In the genomic region with DNA sequence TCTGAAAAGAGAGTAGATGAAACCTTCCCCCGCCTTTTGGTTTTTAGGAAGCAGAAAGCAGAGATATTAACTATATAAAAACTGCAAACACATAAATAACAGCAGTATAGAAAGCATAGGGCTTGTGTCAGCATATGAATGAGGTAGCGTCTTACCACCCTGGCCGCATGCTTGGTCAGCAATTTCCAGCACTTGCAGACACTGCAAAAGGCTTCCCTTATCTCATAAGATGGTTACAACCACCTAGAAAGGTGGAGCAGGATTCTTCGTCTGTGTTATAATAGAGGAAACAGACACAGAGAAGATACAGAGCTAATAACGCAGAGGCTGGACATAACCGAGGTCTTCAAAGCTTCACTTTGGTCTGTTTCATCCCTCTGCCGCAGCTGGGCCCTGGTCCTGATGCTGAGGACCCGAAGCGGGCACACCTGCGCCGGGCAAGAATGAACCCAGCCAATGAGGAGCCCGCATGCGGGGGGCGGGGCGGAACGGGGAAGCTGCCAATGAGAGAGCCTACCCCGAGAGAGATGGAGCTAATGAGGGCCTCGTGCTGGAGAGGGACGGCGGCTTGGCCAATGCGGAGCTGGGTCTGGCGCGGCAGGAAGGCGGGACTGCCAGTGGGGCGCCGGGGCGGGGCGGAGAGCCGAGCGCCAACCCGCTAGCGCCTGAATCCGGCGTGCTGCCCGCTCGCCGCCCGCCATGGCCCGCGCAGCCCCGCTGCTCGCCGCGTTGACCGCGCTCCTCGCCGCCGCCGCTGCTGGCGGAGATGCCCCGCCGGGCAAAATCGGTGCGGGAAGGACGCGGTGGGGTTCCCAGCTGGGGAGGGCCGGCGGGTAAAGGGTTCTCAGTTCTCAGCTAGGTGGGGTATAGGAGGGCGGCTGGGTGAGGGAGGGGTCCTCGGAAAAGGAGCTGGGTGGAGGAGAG, we compare ENCODE assay signal across 1 cellular context.
TF ChIP-seq lines count a peak whose summit lies in the region.

A gene with protein sequence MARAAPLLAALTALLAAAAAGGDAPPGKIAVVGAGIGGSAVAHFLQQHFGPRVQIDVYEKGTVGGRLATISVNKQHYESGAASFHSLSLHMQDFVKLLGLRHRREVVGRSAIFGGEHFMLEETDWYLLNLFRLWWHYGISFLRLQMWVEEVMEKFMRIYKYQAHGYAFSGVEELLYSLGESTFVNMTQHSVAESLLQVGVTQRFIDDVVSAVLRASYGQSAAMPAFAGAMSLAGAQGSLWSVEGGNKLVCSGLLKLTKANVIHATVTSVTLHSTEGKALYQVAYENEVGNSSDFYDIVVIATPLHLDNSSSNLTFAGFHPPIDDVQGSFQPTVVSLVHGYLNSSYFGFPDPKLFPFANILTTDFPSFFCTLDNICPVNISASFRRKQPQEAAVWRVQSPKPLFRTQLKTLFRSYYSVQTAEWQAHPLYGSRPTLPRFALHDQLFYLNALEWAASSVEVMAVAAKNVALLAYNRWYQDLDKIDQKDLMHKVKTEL (plus strand): TSS at position 677 of the 924 bp plus-strand sequence. CDS start 23 bp downstream, at position 700.

TF ChIP-seq in K562, 482 proteins besides CTCF, POLR2A, EP300 and RAD21 (continued from another document and continues in another):
- TF ChIP-seq, protein P1, sequence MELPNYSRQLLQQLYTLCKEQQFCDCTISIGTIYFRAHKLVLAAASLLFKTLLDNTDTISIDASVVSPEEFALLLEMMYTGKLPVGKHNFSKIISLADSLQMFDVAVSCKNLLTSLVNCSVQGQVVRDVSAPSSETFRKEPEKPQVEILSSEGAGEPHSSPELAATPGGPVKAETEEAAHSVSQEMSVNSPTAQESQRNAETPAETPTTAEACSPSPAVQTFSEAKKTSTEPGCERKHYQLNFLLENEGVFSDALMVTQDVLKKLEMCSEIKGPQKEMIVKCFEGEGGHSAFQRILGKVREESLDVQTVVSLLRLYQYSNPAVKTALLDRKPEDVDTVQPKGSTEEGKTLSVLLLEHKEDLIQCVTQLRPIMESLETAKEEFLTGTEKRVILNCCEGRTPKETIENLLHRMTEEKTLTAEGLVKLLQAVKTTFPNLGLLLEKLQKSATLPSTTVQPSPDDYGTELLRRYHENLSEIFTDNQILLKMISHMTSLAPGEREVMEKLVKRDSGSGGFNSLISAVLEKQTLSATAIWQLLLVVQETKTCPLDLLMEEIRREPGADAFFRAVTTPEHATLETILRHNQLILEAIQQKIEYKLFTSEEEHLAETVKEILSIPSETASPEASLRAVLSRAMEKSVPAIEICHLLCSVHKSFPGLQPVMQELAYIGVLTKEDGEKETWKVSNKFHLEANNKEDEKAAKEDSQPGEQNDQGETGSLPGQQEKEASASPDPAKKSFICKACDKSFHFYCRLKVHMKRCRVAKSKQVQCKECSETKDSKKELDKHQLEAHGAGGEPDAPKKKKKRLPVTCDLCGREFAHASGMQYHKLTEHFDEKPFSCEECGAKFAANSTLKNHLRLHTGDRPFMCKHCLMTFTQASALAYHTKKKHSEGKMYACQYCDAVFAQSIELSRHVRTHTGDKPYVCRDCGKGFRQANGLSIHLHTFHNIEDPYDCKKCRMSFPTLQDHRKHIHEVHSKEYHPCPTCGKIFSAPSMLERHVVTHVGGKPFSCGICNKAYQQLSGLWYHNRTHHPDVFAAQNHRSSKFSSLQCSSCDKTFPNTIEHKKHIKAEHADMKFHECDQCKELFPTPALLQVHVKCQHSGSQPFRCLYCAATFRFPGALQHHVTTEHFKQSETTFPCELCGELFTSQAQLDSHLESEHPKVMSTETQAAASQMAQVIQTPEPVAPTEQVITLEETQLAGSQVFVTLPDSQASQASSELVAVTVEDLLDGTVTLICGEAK (IDR thresholded peaks at IDR 0.05) = no peak
- TF ChIP-seq, protein P1 (CRISPR knock-in tag; IDR thresholded peaks at IDR 0.05) = no peak
- TF ChIP-seq, protein P2, sequence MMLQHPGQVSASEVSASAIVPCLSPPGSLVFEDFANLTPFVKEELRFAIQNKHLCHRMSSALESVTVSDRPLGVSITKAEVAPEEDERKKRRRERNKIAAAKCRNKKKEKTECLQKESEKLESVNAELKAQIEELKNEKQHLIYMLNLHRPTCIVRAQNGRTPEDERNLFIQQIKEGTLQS (IDR thresholded peaks at IDR 0.05) = no peak; the same call in 1 of the 2 replicates
- TF ChIP-seq, protein P2 (CRISPR knock-in tag; conservative IDR thresholded peaks at IDR 0.05) = no peak
- TF ChIP-seq, protein P3, sequence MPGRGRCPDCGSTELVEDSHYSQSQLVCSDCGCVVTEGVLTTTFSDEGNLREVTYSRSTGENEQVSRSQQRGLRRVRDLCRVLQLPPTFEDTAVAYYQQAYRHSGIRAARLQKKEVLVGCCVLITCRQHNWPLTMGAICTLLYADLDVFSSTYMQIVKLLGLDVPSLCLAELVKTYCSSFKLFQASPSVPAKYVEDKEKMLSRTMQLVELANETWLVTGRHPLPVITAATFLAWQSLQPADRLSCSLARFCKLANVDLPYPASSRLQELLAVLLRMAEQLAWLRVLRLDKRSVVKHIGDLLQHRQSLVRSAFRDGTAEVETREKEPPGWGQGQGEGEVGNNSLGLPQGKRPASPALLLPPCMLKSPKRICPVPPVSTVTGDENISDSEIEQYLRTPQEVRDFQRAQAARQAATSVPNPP (IDR thresholded peaks at IDR 0.05; ENCODE audit: borderline replicate concordance, insufficient read depth, insufficient read length) = no peak
- TF ChIP-seq SNRNP70 (optimal IDR thresholded peaks at IDR 0.05; ENCODE audit: low read depth, low read length) = no peak
- TF ChIP-seq GABPB2 (CRISPR knock-in tag; conservative IDR thresholded peaks at IDR 0.05) = no peak
- TF ChIP-seq, protein P4, sequence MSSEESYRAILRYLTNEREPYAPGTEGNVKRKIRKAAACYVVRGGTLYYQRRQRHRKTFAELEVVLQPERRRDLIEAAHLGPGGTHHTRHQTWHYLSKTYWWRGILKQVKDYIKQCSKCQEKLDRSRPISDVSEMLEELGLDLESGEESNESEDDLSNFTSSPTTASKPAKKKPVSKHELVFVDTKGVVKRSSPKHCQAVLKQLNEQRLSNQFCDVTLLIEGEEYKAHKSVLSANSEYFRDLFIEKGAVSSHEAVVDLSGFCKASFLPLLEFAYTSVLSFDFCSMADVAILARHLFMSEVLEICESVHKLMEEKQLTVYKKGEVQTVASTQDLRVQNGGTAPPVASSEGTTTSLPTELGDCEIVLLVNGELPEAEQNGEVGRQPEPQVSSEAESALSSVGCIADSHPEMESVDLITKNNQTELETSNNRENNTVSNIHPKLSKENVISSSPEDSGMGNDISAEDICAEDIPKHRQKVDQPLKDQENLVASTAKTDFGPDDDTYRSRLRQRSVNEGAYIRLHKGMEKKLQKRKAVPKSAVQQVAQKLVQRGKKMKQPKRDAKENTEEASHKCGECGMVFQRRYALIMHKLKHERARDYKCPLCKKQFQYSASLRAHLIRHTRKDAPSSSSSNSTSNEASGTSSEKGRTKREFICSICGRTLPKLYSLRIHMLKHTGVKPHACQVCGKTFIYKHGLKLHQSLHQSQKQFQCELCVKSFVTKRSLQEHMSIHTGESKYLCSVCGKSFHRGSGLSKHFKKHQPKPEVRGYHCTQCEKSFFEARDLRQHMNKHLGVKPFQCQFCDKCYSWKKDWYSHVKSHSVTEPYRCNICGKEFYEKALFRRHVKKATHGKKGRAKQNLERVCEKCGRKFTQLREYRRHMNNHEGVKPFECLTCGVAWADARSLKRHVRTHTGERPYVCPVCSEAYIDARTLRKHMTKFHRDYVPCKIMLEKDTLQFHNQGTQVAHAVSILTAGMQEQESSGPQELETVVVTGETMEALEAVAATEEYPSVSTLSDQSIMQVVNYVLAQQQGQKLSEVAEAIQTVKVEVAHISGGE (CRISPR knock-in tag; IDR thresholded peaks at IDR 0.05) = no peak
- TF ChIP-seq, protein P5, sequence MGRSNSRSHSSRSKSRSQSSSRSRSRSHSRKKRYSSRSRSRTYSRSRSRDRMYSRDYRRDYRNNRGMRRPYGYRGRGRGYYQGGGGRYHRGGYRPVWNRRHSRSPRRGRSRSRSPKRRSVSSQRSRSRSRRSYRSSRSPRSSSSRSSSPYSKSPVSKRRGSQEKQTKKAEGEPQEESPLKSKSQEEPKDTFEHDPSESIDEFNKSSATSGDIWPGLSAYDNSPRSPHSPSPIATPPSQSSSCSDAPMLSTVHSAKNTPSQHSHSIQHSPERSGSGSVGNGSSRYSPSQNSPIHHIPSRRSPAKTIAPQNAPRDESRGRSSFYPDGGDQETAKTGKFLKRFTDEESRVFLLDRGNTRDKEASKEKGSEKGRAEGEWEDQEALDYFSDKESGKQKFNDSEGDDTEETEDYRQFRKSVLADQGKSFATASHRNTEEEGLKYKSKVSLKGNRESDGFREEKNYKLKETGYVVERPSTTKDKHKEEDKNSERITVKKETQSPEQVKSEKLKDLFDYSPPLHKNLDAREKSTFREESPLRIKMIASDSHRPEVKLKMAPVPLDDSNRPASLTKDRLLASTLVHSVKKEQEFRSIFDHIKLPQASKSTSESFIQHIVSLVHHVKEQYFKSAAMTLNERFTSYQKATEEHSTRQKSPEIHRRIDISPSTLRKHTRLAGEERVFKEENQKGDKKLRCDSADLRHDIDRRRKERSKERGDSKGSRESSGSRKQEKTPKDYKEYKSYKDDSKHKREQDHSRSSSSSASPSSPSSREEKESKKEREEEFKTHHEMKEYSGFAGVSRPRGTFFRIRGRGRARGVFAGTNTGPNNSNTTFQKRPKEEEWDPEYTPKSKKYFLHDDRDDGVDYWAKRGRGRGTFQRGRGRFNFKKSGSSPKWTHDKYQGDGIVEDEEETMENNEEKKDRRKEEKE (IDR thresholded peaks at IDR 0.05; ENCODE audit: borderline replicate concordance in 1 of 2, control insufficient read depth in 1 of 2, low read depth in 2 of 2, low read length in 1 of 2) = peak in 1 of 2 experiments; percentile 91; a peak in 2 of 4 replicates
- no peak for TF ChIP-seq OTX1 (CRISPR knock-in tag; IDR thresholded peaks at IDR 0.05)
- TF ChIP-seq ZNF12 (CRISPR knock-in tag; IDR thresholded peaks at IDR 0.05) = no peak
- no peak for TF ChIP-seq POLR3A (IDR thresholded peaks at IDR 0.05; ENCODE audit: borderline replicate concordance, extremely low read depth, insufficient read depth, insufficient read length)
- TF ChIP-seq DIDO1 (tag; IDR thresholded peaks at IDR 0.05; ENCODE audit: low read depth) = peak; percentile 59; the same call in 1 of the 2 replicates
- TF ChIP-seq, protein P6, sequence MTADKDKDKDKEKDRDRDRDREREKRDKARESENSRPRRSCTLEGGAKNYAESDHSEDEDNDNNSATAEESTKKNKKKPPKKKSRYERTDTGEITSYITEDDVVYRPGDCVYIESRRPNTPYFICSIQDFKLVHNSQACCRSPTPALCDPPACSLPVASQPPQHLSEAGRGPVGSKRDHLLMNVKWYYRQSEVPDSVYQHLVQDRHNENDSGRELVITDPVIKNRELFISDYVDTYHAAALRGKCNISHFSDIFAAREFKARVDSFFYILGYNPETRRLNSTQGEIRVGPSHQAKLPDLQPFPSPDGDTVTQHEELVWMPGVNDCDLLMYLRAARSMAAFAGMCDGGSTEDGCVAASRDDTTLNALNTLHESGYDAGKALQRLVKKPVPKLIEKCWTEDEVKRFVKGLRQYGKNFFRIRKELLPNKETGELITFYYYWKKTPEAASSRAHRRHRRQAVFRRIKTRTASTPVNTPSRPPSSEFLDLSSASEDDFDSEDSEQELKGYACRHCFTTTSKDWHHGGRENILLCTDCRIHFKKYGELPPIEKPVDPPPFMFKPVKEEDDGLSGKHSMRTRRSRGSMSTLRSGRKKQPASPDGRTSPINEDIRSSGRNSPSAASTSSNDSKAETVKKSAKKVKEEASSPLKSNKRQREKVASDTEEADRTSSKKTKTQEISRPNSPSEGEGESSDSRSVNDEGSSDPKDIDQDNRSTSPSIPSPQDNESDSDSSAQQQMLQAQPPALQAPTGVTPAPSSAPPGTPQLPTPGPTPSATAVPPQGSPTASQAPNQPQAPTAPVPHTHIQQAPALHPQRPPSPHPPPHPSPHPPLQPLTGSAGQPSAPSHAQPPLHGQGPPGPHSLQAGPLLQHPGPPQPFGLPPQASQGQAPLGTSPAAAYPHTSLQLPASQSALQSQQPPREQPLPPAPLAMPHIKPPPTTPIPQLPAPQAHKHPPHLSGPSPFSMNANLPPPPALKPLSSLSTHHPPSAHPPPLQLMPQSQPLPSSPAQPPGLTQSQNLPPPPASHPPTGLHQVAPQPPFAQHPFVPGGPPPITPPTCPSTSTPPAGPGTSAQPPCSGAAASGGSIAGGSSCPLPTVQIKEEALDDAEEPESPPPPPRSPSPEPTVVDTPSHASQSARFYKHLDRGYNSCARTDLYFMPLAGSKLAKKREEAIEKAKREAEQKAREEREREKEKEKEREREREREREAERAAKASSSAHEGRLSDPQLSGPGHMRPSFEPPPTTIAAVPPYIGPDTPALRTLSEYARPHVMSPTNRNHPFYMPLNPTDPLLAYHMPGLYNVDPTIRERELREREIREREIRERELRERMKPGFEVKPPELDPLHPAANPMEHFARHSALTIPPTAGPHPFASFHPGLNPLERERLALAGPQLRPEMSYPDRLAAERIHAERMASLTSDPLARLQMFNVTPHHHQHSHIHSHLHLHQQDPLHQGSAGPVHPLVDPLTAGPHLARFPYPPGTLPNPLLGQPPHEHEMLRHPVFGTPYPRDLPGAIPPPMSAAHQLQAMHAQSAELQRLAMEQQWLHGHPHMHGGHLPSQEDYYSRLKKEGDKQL (CRISPR knock-in tag; IDR thresholded peaks at IDR 0.05; ENCODE audit: borderline replicate concordance) = no peak
- TF ChIP-seq RAD51 (IDR thresholded peaks at IDR 0.05; ENCODE audit: borderline replicate concordance, low read depth) = no peak
- TF ChIP-seq ZNF224 (CRISPR knock-in tag; IDR thresholded peaks at IDR 0.05) = no peak
- no peak for TF ChIP-seq ZNF436 (CRISPR knock-in tag; IDR thresholded peaks at IDR 0.05)
